Comparison of ENCODE assay signal across 34 cellular contexts in the genomic region with DNA sequence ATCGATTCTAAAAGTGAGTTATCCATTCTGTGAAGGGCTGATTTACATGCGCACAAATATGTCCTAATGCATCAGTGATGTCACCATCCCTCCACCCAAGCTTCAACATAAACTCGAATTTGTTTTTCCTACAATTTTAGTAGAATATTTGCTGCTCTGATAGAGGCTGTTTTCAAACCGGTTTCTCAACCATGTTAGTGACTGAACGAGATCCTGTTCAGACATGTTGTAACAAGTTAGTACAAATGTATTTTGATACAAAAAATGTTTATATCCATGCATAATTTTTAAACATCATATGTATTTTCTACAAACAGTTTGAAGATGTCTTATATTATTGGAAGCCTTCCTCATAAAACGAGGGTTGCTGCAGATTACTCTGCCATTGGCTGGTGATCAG. TPM values are rescaled to one million over a fixed set of nuclear protein-coding genes. Genes with fewer than 3 reads are reported as not detected.
"Had no signal": no experiment of that assay in that cellular context is flagged by ENCODE, and none has a peak within 500 bp of the region (broad histone marks: within the 10 kb centered on the region; RNA-seq: fewer than 3 reads in every experiment).

No MANE protein-coding gene starts in this region.

- DNase-seq: hippocampal formation; kidney glomerular epithelial cell; left cardiac atrium; lower lobe of right lung; mesendoderm; naive B cell; natural killer cell; nephron progenitor cell; occipital lobe; psoas muscle; right lobe of liver; stimulated activated CD4-positive, alpha-beta T cell treated with anti-CD3 and anti-CD28 coated beads, Interleukin-1b, Interleukin-23, amount 100 ng/mL, for 48 hours; stimulated activated CD4-positive, alpha-beta T cell treated with anti-CD3 and anti-CD28 coated beads, Interleukin-2, amount 100 ng/mL, for 48 hours; stimulated activated CD4-positive, alpha-beta T cell treated with anti-CD3 and anti-CD28 coated beads, Interleukin-4, amount 100 ng/mL, for 4 hours; stimulated activated CD8-positive, alpha-beta memory T cell treated with anti-CD3 and anti-CD28 coated beads, Interleukin-4, amount 100 ng/mL, for 48 hours; stimulated activated naive CD4-positive, alpha-beta T cell treated with Interleukin-2 at 50 U/mL for 16 hours; stimulated activated naive CD8-positive, alpha-beta T cell treated with anti-CD3 and anti-CD28 coated beads, Interleukin-15, amount 100 ng/mL, for 72 hours; substantia nigra had no signal

- H3K9me3 ChIP-seq: lower lobe of right lung, neutrophil, psoas muscle, right lobe of liver had no signal

- H3K27ac ChIP-seq: lower lobe of right lung, neural progenitor cell, neutrophil, parathyroid adenoma, psoas muscle, right lobe of liver, tibial nerve had no signal

- H3K9me3 Mint-ChIP-seq: neural progenitor cell; stimulated activated memory B cell treated with anti-CD40 and anti-IgM and Interleukin-4, amounts not matched to agents 10 μg/mL and 1 μg/mL and 100 μg/mL, for 72 hours; type B pancreatic cell had no signal

- H3K27me3 ChIP-seq: neural progenitor cell, neutrophil, right lobe of liver, tibial nerve had no signal

- H3K27me3 Mint-ChIP-seq: stimulated activated memory B cell treated with anti-CD40 and anti-IgM and Interleukin-4, amounts not matched to agents 10 μg/mL and 1 μg/mL and 100 μg/mL, for 72 hours; stimulated activated naive CD8-positive, alpha-beta T cell treated with anti-CD3 and anti-CD28 coated beads, Interleukin-15, amount 100 ng/mL, for 72 hours; type B pancreatic cell had no signal

- H3K27ac Mint-ChIP-seq: mesothelial cell of epicardium; naive B cell; natural killer cell; nephron progenitor cell; neural progenitor cell; stimulated activated memory B cell treated with anti-CD40 and anti-IgM and Interleukin-4, amounts not matched to agents 10 μg/mL and 1 μg/mL and 100 μg/mL, for 72 hours; stimulated activated naive CD8-positive, alpha-beta T cell treated with anti-CD3 and anti-CD28 coated beads, Interleukin-15, amount 100 ng/mL, for 72 hours; type B pancreatic cell had no signal

- FAIRE-seq: keratinocyte had no signal

- H3K4me3 Mint-ChIP-seq: mesothelial cell of epicardium; naive B cell; natural killer cell; nephron progenitor cell; neural progenitor cell; stimulated activated memory B cell treated with anti-CD40 and anti-IgM and Interleukin-4, amounts not matched to agents 10 μg/mL and 1 μg/mL and 100 μg/mL, for 72 hours; stimulated activated naive CD8-positive, alpha-beta T cell treated with anti-CD3 and anti-CD28 coated beads, Interleukin-15, amount 100 ng/mL, for 72 hours; type B pancreatic cell had no signal

- H3K4me3 ChIP-seq: lower lobe of right lung, neural progenitor cell, psoas muscle, right lobe of liver, smooth muscle cell, tibial nerve had no signal

- H3K36me3 ChIP-seq: lower lobe of right lung, neural progenitor cell, neutrophil, right lobe of liver, tibial nerve had no signal

- H3K4me1 Mint-ChIP-seq: mesothelial cell of epicardium; naive B cell; natural killer cell; nephron progenitor cell; neural progenitor cell; stimulated activated memory B cell treated with anti-CD40 and anti-IgM and Interleukin-4, amounts not matched to agents 10 μg/mL and 1 μg/mL and 100 μg/mL, for 72 hours; stimulated activated naive CD8-positive, alpha-beta T cell treated with anti-CD3 and anti-CD28 coated beads, Interleukin-15, amount 100 ng/mL, for 72 hours had no signal

- H3K36me3 Mint-ChIP-seq: mesothelial cell of epicardium, neural progenitor cell, type B pancreatic cell had no signal

- ATAC-seq: left cardiac atrium; left lobe of liver; lower lobe of right lung; natural killer cell; psoas muscle; right lobe of liver; stimulated activated memory B cell treated with anti-CD40 and anti-IgM and Interleukin-4, amounts not matched to agents 10 μg/mL and 1 μg/mL and 100 μg/mL, for 72 hours; stimulated activated naive CD8-positive, alpha-beta T cell treated with anti-CD3 and anti-CD28 coated beads, Interleukin-15, amount 100 ng/mL, for 72 hours had no signal

- H3K4me1 ChIP-seq: lower lobe of right lung, neural progenitor cell, psoas muscle, right lobe of liver, tibial nerve had no signal

RNA-seq across cellular contexts. Expression of a gene that starts 12.7 kb away (rescaled TPM):
- total RNA-seq: left cardiac atrium, left lobe of liver, liver, lower lobe of right lung, mesothelial cell of epicardium, mononuclear cell, natural killer cell, occipital lobe, osteocyte, posterior vena cava, psoas muscle, right lobe of liver, skeletal muscle tissue, tibial nerve, urinary bladder had no signal
- polyA plus RNA-seq: keratinocyte, liver, psoas muscle, smooth muscle cell, urinary bladder had no signal
